In genomic region chr3:170499562-170500156, GRCh38 we compare ENCODE assay signal across 9 cellular contexts.
A peak's percentile ranks its signal among the peaks of the same experiment; 100 is the strongest.
DNase-seq lines count a peak whose midpoint lies in the region; ATAC-seq, FAIRE-seq and TF ChIP-seq lines count a peak whose summit lies in the region.
"Had no signal": no experiment of that assay in that cellular context is flagged by ENCODE, and none has a peak within 500 bp of the region (broad histone marks: within the 10 kb centered on the region; RNA-seq: fewer than 3 reads in every experiment).

No MANE protein-coding gene starts in this region.

- H3K36me3 ChIP-seq in KMS-11 (ENCODE audit: insufficient read depth): no peaks in the 10 kb centered on the region
- no peaks in the 10 kb centered on the region for H3K36me3 ChIP-seq in GM12878 (ENCODE audit: control insufficient read depth in 2 of 2, insufficient read depth in 2 of 2, low read length in 1 of 2)
- no peaks in the 10 kb centered on the region for H3K36me3 ChIP-seq in HepG2 (replicated peaks in 1 of 2; ENCODE audit: control insufficient read depth in 1 of 2, insufficient read depth in 2 of 2, low read length in 2 of 2)

- no peak overlapping the region for H3K4me2 ChIP-seq in KMS-11
- no peak overlapping the region for H3K4me2 ChIP-seq in GM12878 (ENCODE audit: control insufficient read depth, insufficient read depth)
- no peak overlapping the region for H3K4me2 ChIP-seq in HepG2 (ENCODE audit: low read depth, low read length)

- FAIRE-seq in GM12878 (lab: Jason Lieb, UNC) (no peak), HepG2 (lab: Jason Lieb, UNC) (peak; percentile 89)
- FAIRE-seq: colon had no signal

- no peaks in the 10 kb centered on the region for H3K79me2 ChIP-seq in KMS-11 (ENCODE audit: insufficient read depth, low read depth)
- no peaks in the 10 kb centered on the region for H3K79me2 ChIP-seq in GM12878 (ENCODE audit: control insufficient read depth, insufficient read depth, low read length)
- H3K79me2 ChIP-seq in HepG2 (ENCODE audit: insufficient read depth, low read length): no peaks in the 10 kb centered on the region

- H3K9ac ChIP-seq in KMS-11 (no peak overlapping the region), GM12878 (ENCODE audit: control insufficient read depth, insufficient read depth, low read length) (no peak overlapping the region), HepG2 (ENCODE audit: insufficient read depth, low read depth, low read length) (no peak overlapping the region)

- WGBS in GM12878 (ENCODE audit: insufficient coverage, insufficient replicate concordance, low lambda C conversion rate, missing lambda C conversion rate): 5% methylated on average over 3 of the region's 3 CpGs
- WGBS in HepG2 (ENCODE audit: low lambda C conversion rate): 20% methylated on average over 3 of the region's 3 CpGs

- peak; percentile 38 for TF ChIP-seq CTCF in KMS-11 (conservative IDR thresholded peaks at IDR 0.05; ENCODE audit: low read depth, low read length)
- TF ChIP-seq CTCF in GM12878 (IDR thresholded peaks at IDR 0.05 in 2 of 3, conservative IDR thresholded peaks at IDR 0.05 in 1 of 3; ENCODE audit: control insufficient read depth in 2 of 3, extremely low read depth in 1 of 3, insufficient read depth in 1 of 3, low read depth in 3 of 3, low read length in 3 of 3): peak; percentile 53 to 65 (median 59); a peak in 5 of 6 replicates
- peak; percentile 93 for TF ChIP-seq CTCF in HepG2 (CRISPR knock-in tag; IDR thresholded peaks at IDR 0.05)

- TF ChIP-seq POLR2A in GM12878 (IDR thresholded peaks at IDR 0.05; ENCODE audit: low read depth, low read length): no peak
- TF ChIP-seq POLR2A in HepG2 (IDR thresholded peaks at IDR 0.05; ENCODE audit: insufficient read depth in 1 of 2, low read depth in 2 of 2, low read length in 2 of 2): no peak

- POLR2A ChIA-PET in GM12878 (lab: Charles Lee) (interaction anchor here (0.7 kb wide), 1 partner anchor 20 kb away, joined by 9 read pairs; no protein-coding TSS in a partner anchor), HepG2 (lab: Yijun Ruan, JAX) (interaction anchor here (1.3 kb wide), 1 partner anchor 370 kb away, joined by 3 read pairs; the partner anchor contains the start of gene RPL22L1)

- TF ChIP-seq EP300 in GM12878 (IDR thresholded peaks at IDR 0.05; ENCODE audit: borderline replicate concordance in 1 of 2, control insufficient read depth in 1 of 2, low read depth in 2 of 2, low read length in 2 of 2) (no peak), HepG2 (IDR thresholded peaks at IDR 0.05; ENCODE audit: low read depth in 2 of 2, low read length in 2 of 2) (no peak), HepG2 (CRISPR knock-in tag; IDR thresholded peaks at IDR 0.05; ENCODE audit: borderline replicate concordance) (no peak)

- BruUV-seq in GM12878 (replicated peaks; lab: Mats Ljungman, UMichigan): no TSS peak
- BruUV-seq in HepG2 (replicated peaks; lab: Mats Ljungman, UMichigan): no TSS peak

- H4K20me1 ChIP-seq in KMS-11 (ENCODE audit: insufficient read depth) (no peaks in the 10 kb centered on the region), GM12878 (ENCODE audit: control insufficient read depth, insufficient read depth) (no peaks in the 10 kb centered on the region), HepG2 (ENCODE audit: insufficient read depth, low read length) (no peaks in the 10 kb centered on the region)

- in situ Hi-C loops in GM12878 (cut with MboI): no loop called here
- in situ Hi-C loops in HepG2 (cut with HindIII; ENCODE audit: extremely low pct_ligation_motif_present, low pct_unique_long_range_greater_than_20kb): loop anchor here (5.0 kb wide), 1 partner anchor 77 kb away; no protein-coding TSS in a partner anchor

- H3K27me3 ChIP-seq in KMS-11 (ENCODE audit: insufficient read depth, low read depth) (no peaks in the 10 kb centered on the region), GM12878 (replicated peaks in 1 of 2; ENCODE audit: control insufficient read depth in 2 of 2, insufficient read depth in 2 of 2, low read length in 1 of 2) (peaks cover 0 to 2% of the 10 kb centered on the region in 2 experiments; a peak in 1 of 4 replicates), HepG2 (ENCODE audit: control insufficient read depth in 1 of 2, insufficient read depth in 2 of 2, low read length in 2 of 2) (no peaks in the 10 kb centered on the region)

- H3K27ac ChIP-seq in KMS-11 (no peak overlapping the region), GM12878 (ENCODE audit: control insufficient read depth, insufficient read depth) (no peak overlapping the region), HepG2 (ENCODE audit: extremely low read length, insufficient read depth, low read length) (no peak overlapping the region)

- no peak overlapping the region for H3K4me3 ChIP-seq in KMS-11 (IDR thresholded peaks at IDR 0.05; ENCODE audit: insufficient read depth, low read depth, low read length)
- no peak overlapping the region for H3K4me3 ChIP-seq in GM12878
- H3K4me3 ChIP-seq in HepG2 (replicated peaks in 1 of 3; ENCODE audit: insufficient read depth in 1 of 3, low read depth in 2 of 3, low read length in 3 of 3): no peak overlapping the region

- ATAC-seq in left cardiac atrium: no peak
- ATAC-seq in Right ventricle myocardium superior (ENCODE audit: poor library complexity): no peak
- peak; percentile 89 for ATAC-seq in GM12878
- ATAC-seq in HepG2: peak; percentile 99
- ATAC-seq in GM18858 (IDR thresholded peaks at IDR 0.05; ENCODE audit: unreplicated experiment): no peak
- no peak for ATAC-seq in HG02938 (IDR thresholded peaks at IDR 0.05; ENCODE audit: unreplicated experiment)
- no peak for ATAC-seq in GM18861 (IDR thresholded peaks at IDR 0.05; ENCODE audit: unreplicated experiment)

- H3K4me1 ChIP-seq in KMS-11 (ENCODE audit: low read depth, poor library complexity, severe bottlenecking) (no peaks in the 10 kb centered on the region), GM12878 (ENCODE audit: control insufficient read depth, insufficient read depth, low read length) (no peaks in the 10 kb centered on the region), HepG2 (ENCODE audit: insufficient read depth, low read length) (peaks cover 29% of the 10 kb centered on the region)

- TF ChIP-seq RAD21 in GM12878 (IDR thresholded peaks at IDR 0.05; ENCODE audit: insufficient read depth, low read depth, low read length): peak; percentile 66
- TF ChIP-seq RAD21 in HepG2 (CRISPR knock-in tag; IDR thresholded peaks at IDR 0.05): peak; percentile 79

- SMC1A ChIA-PET in GM12878 (lab: Charles Lee; ENCODE audit: uncharacterized antibody, unreplicated experiment): interaction anchor here (1.1 to 1.6 kb wide), 2 partner anchors 310 to 311 kb away, joined by 3 read pairs; no protein-coding TSS in a partner anchor

- intact Hi-C loops in left cardiac atrium (cut with DNase I) (no loop called here), Right ventricle myocardium superior (cut with DNase I) (no loop called here), GM12878 (cut with micrococcal nuclease; ENCODE audit: unreplicated experiment) (no loop called here), HepG2 (cut with micrococcal nuclease; ENCODE audit: unreplicated experiment) (loop anchor here (1.0 to 10.0 kb wide), 3 partner anchors 81 to 305 kb away; partner anchors contain the start of gene CLDN11)

- H2AFZ ChIP-seq in KMS-11 (ENCODE audit: low read depth) (no peak overlapping the region), GM12878 (ENCODE audit: control insufficient read depth, low read depth, low read length) (no peak overlapping the region), HepG2 (ENCODE audit: low read length) (no peak overlapping the region)

- DNase-seq in left cardiac atrium (peak; percentile 29), Right ventricle myocardium superior (no peak), GM12878 (ENCODE audit: low read depth, low spot score) (no peak), HepG2 (ENCODE audit: low spot score) (peak; percentile 79)

- CTCF ChIA-PET in GM12878 (lab: Yijun Ruan, JAX): interaction anchor here (0.9 to 2.0 kb wide), 5 partner anchors 13 to 312 kb away, joined by 3 to 10 read pairs (median 5); no protein-coding TSS in a partner anchor
- CTCF ChIA-PET in HepG2 (lab: Yijun Ruan, JAX; ENCODE audit: low intra/inter-chr PET ratio, low total read pairs): interaction anchor here (1.9 kb wide), 1 partner anchor 86 kb away, joined by 16 read pairs; no protein-coding TSS in a partner anchor

- RAD21 ChIA-PET in GM12878 (lab: Charles Lee; ENCODE audit: unreplicated experiment): interaction anchor here (1.3 kb wide), 1 partner anchor 312 kb away, joined by 4 read pairs; no protein-coding TSS in a partner anchor

- H3K9me3 ChIP-seq in GM12878 (replicated peaks; ENCODE audit: control insufficient read depth, insufficient read depth, low read length): no peaks in the 10 kb centered on the region
- no peaks in the 10 kb centered on the region for H3K9me3 ChIP-seq in HepG2 (ENCODE audit: low read length)

TF ChIP-seq in HepG2, 621 proteins besides CTCF, POLR2A, EP300 and RAD21 (continues in another document):
- TF ChIP-seq ZBTB42 (CRISPR knock-in tag; IDR thresholded peaks at IDR 0.05) (peak; percentile 97), PHF20 (CRISPR knock-in tag; IDR thresholded peaks at IDR 0.05) (no peak), RFXANK (CRISPR knock-in tag; IDR thresholded peaks at IDR 0.05) (no peak), MIER2 (CRISPR knock-in tag; IDR thresholded peaks at IDR 0.05) (peak; percentile 61; the same call in 1 of the 2 replicates), ZNF292 (CRISPR knock-in tag; IDR thresholded peaks at IDR 0.05; ENCODE audit: borderline replicate concordance, low read depth) (no peak), ZKSCAN8 (CRISPR knock-in tag; IDR thresholded peaks at IDR 0.05; ENCODE audit: borderline replicate concordance) (0 out of 2 replicates have a peak, but pooled peaks have one; percentile 20), ZBTB44 (CRISPR knock-in tag; IDR thresholded peaks at IDR 0.05) (peak; percentile 51; the same call in 1 of the 2 replicates), ZFP36L1 (CRISPR knock-in tag; IDR thresholded peaks at IDR 0.05) (no peak), WIZ (CRISPR knock-in tag; IDR thresholded peaks at IDR 0.05) (no peak), ZNF121 (CRISPR knock-in tag; IDR thresholded peaks at IDR 0.05) (no peak), AHR (CRISPR knock-in tag; IDR thresholded peaks at IDR 0.05) (no peak), MIXL1 (CRISPR knock-in tag; IDR thresholded peaks at IDR 0.05) (peak; percentile 71; the same call in 1 of the 2 replicates), FIP1L1 (IDR thresholded peaks at IDR 0.05; ENCODE audit: borderline replicate concordance, insufficient read depth, low read depth, low read length) (no peak)

Comparison
In these comparisons a context has a peak if more than half of its experiments do, and no peak if none do; other contexts are left out.
1. DNase-seq: peak in left cardiac atrium (single experiment) and HepG2 (single experiment); none in Right ventricle myocardium superior (single experiment) and GM12878 (single experiment).
2. ATAC-seq: peak in GM12878 (single experiment) and HepG2 (single experiment); none in left cardiac atrium (0 of 2), Right ventricle myocardium superior (single experiment), GM18858 (single experiment), HG02938 (single experiment) and GM18861 (single experiment).
3. CTCF ChIP-seq: peak in every context shown above with its lines; median percentile 93 in HepG2; 59 in GM12878; 38 in KMS-11.